1 cellular context compared by ENCODE assay signal in genomic region chr19:1438035-1438932, GRCh38.
A peak's percentile ranks its signal among the peaks of the same experiment; 100 is the strongest.
TF ChIP-seq lines count a peak whose summit lies in the region.

Gene RPS15 (plus strand): TSS chr19:1438396. CDS start chr19:1438426, 30 bp downstream.

TF ChIP-seq in HEK293, 187 proteins besides CTCF, POLR2A, EP300 and RAD21 (continued from another document and continues in another):
- TF ChIP-seq ZNF280D (tag by site-specific recombination; IDR thresholded peaks at IDR 0.05) (peak; percentile 65; the same call in 1 of the 2 replicates), ZSCAN5A (tag by site-specific recombination; IDR thresholded peaks at IDR 0.05) (peak; percentile 82), BCL11B (tag by site-specific recombination; IDR thresholded peaks at IDR 0.05; ENCODE audit: low read depth) (peak; percentile 46; the same call in 1 of the 2 replicates), ZNF362 (tag by site-specific recombination; IDR thresholded peaks at IDR 0.05) (no peak), YY2 (tag by site-specific recombination; IDR thresholded peaks at IDR 0.05) (peak; percentile 91), SCRT2 (tag by site-specific recombination; IDR thresholded peaks at IDR 0.05) (peak; percentile 92), ZXDB (tag by site-specific recombination; IDR thresholded peaks at IDR 0.05) (peak; percentile 96), GLIS2 (tag by site-specific recombination; IDR thresholded peaks at IDR 0.05) (no peak), ZNF16 (tag by site-specific recombination; IDR thresholded peaks at IDR 0.05; ENCODE audit: low read depth) (0 out of 2 replicates have a peak, but pooled peaks have one; percentile 16), MZF1 (tag by site-specific recombination; IDR thresholded peaks at IDR 0.05; ENCODE audit: borderline replicate concordance) (no peak; the same call in 1 of the 2 replicates), ZNF114 (tag by site-specific recombination; IDR thresholded peaks at IDR 0.05) (no peak), ZNF157 (tag by site-specific recombination; IDR thresholded peaks at IDR 0.05) (no peak), ZBTB20 (tag by site-specific recombination; IDR thresholded peaks at IDR 0.05) (peak; percentile 39; the same call in 1 of the 2 replicates), KLF10 (tag by site-specific recombination; IDR thresholded peaks at IDR 0.05) (peak; percentile 81; the same call in 1 of the 2 replicates), ZNF639 (tag by site-specific recombination; IDR thresholded peaks at IDR 0.05) (peak; percentile 94), ZNF785 (tag by site-specific recombination; IDR thresholded peaks at IDR 0.05) (no peak; the same call in none of the 2 replicates), ZBTB48 (tag by site-specific recombination; IDR thresholded peaks at IDR 0.05) (peak; percentile 54; the same call in 1 of the 2 replicates), ZNF791 (tag by site-specific recombination; IDR thresholded peaks at IDR 0.05) (no peak), ZNF623 (tag by site-specific recombination; IDR thresholded peaks at IDR 0.05) (peak; percentile 37), ZNF76 (tag by site-specific recombination; IDR thresholded peaks at IDR 0.05; ENCODE audit: borderline replicate concordance, low read depth) (peak; percentile 85), PBX3 (CRISPR knock-in tag; IDR thresholded peaks at IDR 0.05) (peak; percentile 80; the same call in 1 of the 2 replicates), KLF17 (tag by site-specific recombination; IDR thresholded peaks at IDR 0.05) (peak; percentile 89; the same call in 1 of the 2 replicates), ZNF280C (tag by site-specific recombination; IDR thresholded peaks at IDR 0.05) (no peak), ZNF146 (tag by site-specific recombination; IDR thresholded peaks at IDR 0.05) (peak; percentile 74), SP3 (tag by site-specific recombination; IDR thresholded peaks at IDR 0.05) (peak; percentile 96), PRDM2 (tag by site-specific recombination; IDR thresholded peaks at IDR 0.05; ENCODE audit: borderline replicate concordance) (0 out of 2 replicates have a peak, but pooled peaks have one; percentile 25), IKZF3 (tag by site-specific recombination; IDR thresholded peaks at IDR 0.05) (0 out of 2 replicates have a peak, but pooled peaks have one; percentile 20), ZNF416 (tag by site-specific recombination; IDR thresholded peaks at IDR 0.05) (no peak), ZNF311 (tag by site-specific recombination; IDR thresholded peaks at IDR 0.05; ENCODE audit: borderline replicate concordance) (no peak), EGR2 (tag by site-specific recombination; IDR thresholded peaks at IDR 0.05; ENCODE audit: low read depth) (peak; percentile 88), ZNF692 (tag by site-specific recombination; IDR thresholded peaks at IDR 0.05) (peak; percentile 78), ZNF580 (tag by site-specific recombination; IDR thresholded peaks at IDR 0.05) (peak; percentile 88), YY1 (tag by site-specific recombination; IDR thresholded peaks at IDR 0.05) (peak; percentile 86), KLF9 (tag by site-specific recombination; IDR thresholded peaks at IDR 0.05; ENCODE audit: low read depth) (peak; percentile 90), WT1 (tag by site-specific recombination; IDR thresholded peaks at IDR 0.05) (peak; percentile 62; the same call in 1 of the 2 replicates), BCL6B (tag by site-specific recombination; IDR thresholded peaks at IDR 0.05) (no peak), ZNF660 (tag by site-specific recombination; IDR thresholded peaks at IDR 0.05) (peak; percentile 92)
